In genomic region chr18:62607708-62608428, GRCh38 we compare ENCODE assay signal across 2 cellular contexts.
TF ChIP-seq lines count a peak whose summit lies in the region.

No MANE protein-coding gene starts in this region.

TF ChIP-seq in HepG2, 621 proteins besides CTCF, POLR2A, EP300 and RAD21 (continued from another document):
- TF ChIP-seq RNF219 (CRISPR knock-in tag; IDR thresholded peaks at IDR 0.05) (no peak), FOXK2 (IDR thresholded peaks at IDR 0.05) (no peak), NCOR1 (IDR thresholded peaks at IDR 0.05; ENCODE audit: borderline replicate concordance, low read length) (no peak), LCORL (IDR thresholded peaks at IDR 0.05) (no peak), LCORL (CRISPR knock-in tag; IDR thresholded peaks at IDR 0.05) (peak; percentile 3; the same call in 1 of the 2 replicates), KLF12 (CRISPR knock-in tag; IDR thresholded peaks at IDR 0.05; ENCODE audit: borderline replicate concordance) (no peak), SAFB2 (CRISPR knock-in tag; IDR thresholded peaks at IDR 0.05; ENCODE audit: borderline replicate concordance, low read depth) (no peak), CEBPG (CRISPR knock-in tag; IDR thresholded peaks at IDR 0.05) (0 out of 2 replicates have a peak, but pooled peaks have one; percentile 3), PAWR (CRISPR knock-in tag; IDR thresholded peaks at IDR 0.05; ENCODE audit: borderline replicate concordance) (no peak), ZSCAN12 (CRISPR knock-in tag; IDR thresholded peaks at IDR 0.05) (no peak), HNF4A (CRISPR knock-in tag; IDR thresholded peaks at IDR 0.05) (no peak), PAX8 (CRISPR knock-in tag; IDR thresholded peaks at IDR 0.05; ENCODE audit: borderline replicate concordance) (no peak), ZMYM4 (CRISPR knock-in tag; IDR thresholded peaks at IDR 0.05) (0 out of 2 replicates have a peak, but pooled peaks have one; percentile 7), ZNF362 (CRISPR knock-in tag; IDR thresholded peaks at IDR 0.05; ENCODE audit: borderline replicate concordance) (no peak), ZBTB33 (CRISPR knock-in tag; IDR thresholded peaks at IDR 0.05) (no peak), ZNF629 (CRISPR knock-in tag; conservative IDR thresholded peaks at IDR 0.05) (no peak), ZFP36 (IDR thresholded peaks at IDR 0.05; ENCODE audit: borderline replicate concordance, low read depth, low read length, partially characterized antibody) (no peak)

TF ChIP-seq in GM23338, 12 proteins besides CTCF, POLR2A, EP300 and RAD21 (continued from another document):
- TF ChIP-seq REST (IDR thresholded peaks at IDR 0.05; ENCODE audit: unreplicated experiment), result no peak
- TF ChIP-seq NANOG (IDR thresholded peaks at IDR 0.05; ENCODE audit: borderline replicate concordance), result no peak
- TF ChIP-seq STAT1 (IDR thresholded peaks at IDR 0.05; ENCODE audit: unreplicated experiment), result no peak
- TF ChIP-seq ZNF462 (CRISPR knock-in tag; IDR thresholded peaks at IDR 0.05), result no peak
- no peak for TF ChIP-seq ZNF114 (CRISPR knock-in tag; IDR thresholded peaks at IDR 0.05)
- no peak for TF ChIP-seq EZH2phosphoT487 (IDR thresholded peaks at IDR 0.05; ENCODE audit: unreplicated experiment)
- no peak for TF ChIP-seq JUNB (IDR thresholded peaks at IDR 0.05; ENCODE audit: unreplicated experiment)
- TF ChIP-seq CREB1 (CRISPR knock-in tag; IDR thresholded peaks at IDR 0.05; ENCODE audit: low read depth), result no peak
- TF ChIP-seq ZNF331 (CRISPR knock-in tag; IDR thresholded peaks at IDR 0.05; ENCODE audit: low read depth), result no peak
- no peak for TF ChIP-seq ETS1 (IDR thresholded peaks at IDR 0.05)
- no peak for TF ChIP-seq POLR2AphosphoS5 (IDR thresholded peaks at IDR 0.05; ENCODE audit: low read depth)
